In genomic region chr10:72334832-72335393, GRCh38 we compare ENCODE assay signal across 8 cellular contexts.
DNase-seq lines count a peak whose midpoint lies in the region; ATAC-seq and TF ChIP-seq lines count a peak whose summit lies in the region.

No MANE protein-coding gene starts in this region.

- no peak overlapping the region for H3K27ac ChIP-seq in HUES6 (ENCODE audit: low read depth, low read length)

- H3K4me3 ChIP-seq in HUES6 (ENCODE audit: low read depth, low read length) (no peak overlapping the region), choroid plexus epithelial cell (ENCODE audit: low read depth, low read length) (no peak overlapping the region)

- TF ChIP-seq CTCF in choroid plexus epithelial cell (conservative IDR thresholded peaks at IDR 0.05; ENCODE audit: low read depth, low read length), result peak; percentile 59

- no peaks in the 10 kb centered on the region for H3K9me3 ChIP-seq in HUES6 (ENCODE audit: control insufficient read depth, insufficient read depth, low read depth, low read length)

- H3K9ac ChIP-seq in HUES6 (ENCODE audit: low read length), result peak overlapping the region; percentile 13

- peaks cover 43% of the 10 kb centered on the region for H3K4me1 ChIP-seq in HUES6 (ENCODE audit: control insufficient read depth, insufficient read depth, low read length)

- no peaks in the 10 kb centered on the region for H3K27me3 ChIP-seq in HUES6 (ENCODE audit: control insufficient read depth, insufficient read depth, low read length)

- ATAC-seq in GM19468 (IDR thresholded peaks at IDR 0.05; ENCODE audit: extremely low read depth, unreplicated experiment), result peak; percentile 47

- peaks cover 32% of the 10 kb centered on the region for H3K36me3 ChIP-seq in HUES6 (ENCODE audit: control insufficient read depth, insufficient read depth, low read length)

- DNase-seq in C1 segment of cervical spinal cord (lab: John Stamatoyannopoulos, UW) (peak in 12 of 14 donors; percentile 27 to 85 (median 68)), choroid plexus epithelial cell (ENCODE audit: low read depth) (peak; percentile 100), medulla oblongata (ENCODE audit: extremely low spot score) (peak; percentile 89), putamen (ENCODE audit: low spot score) (no peak)
- DNase-seq in activated CD4-positive, CD25-positive, alpha-beta regulatory T cell treated with anti-CD3 and anti-CD28 coated beads, Interleukin-2, amount 50 U/mL, for 72 hours, result peak; percentile 77
- peak; percentile 64 to 68 for DNase-seq in stimulated activated CD8-positive, alpha-beta memory T cell treated with anti-CD3 and anti-CD28 coated beads, Interleukin-2, amount 100 ng/mL, for 1 hour (ENCODE audit: low read depth in 2 of 2)
